Comparison of ENCODE assay signal across 9 cellular contexts in the genomic region with DNA sequence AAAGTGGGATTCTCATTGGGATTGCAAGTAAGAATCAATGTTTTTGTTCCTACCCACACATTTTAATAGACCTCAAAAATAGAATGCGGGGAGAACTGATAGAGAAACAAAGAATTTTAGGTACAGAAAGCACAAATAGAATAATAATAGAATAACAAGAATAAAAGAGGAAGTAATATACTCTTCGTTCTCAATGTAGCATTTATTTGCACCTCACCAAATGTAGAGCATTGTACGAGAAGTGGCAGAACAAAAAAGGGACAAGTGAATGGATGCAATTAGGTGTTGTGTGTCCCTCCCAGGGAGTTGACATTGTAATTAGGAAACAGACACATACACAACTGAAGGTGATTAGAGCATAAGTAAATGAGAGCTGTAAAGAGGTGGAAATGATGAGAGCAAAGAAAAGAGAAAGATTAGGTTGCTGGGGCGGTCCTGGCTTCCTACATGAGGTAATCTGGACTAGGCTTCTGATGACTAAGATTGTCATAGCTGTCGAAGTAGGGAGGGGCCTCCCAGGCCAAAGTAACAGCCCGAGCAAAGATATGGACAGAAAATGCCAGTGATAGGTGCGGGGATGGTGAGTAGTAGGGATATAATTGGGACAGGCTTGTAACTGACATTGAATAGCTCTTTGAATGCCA. TPM values are rescaled to one million over a fixed set of nuclear protein-coding genes. Genes with fewer than 3 reads are reported as not detected.
DNase-seq lines count a peak whose midpoint lies in the region; ATAC-seq, FAIRE-seq and TF ChIP-seq lines count a peak whose summit lies in the region.
"Had no signal": no experiment of that assay in that cellular context is flagged by ENCODE, and none has a peak within 500 bp of the region (broad histone marks: within the 10 kb centered on the region; RNA-seq: fewer than 3 reads in every experiment).

No MANE protein-coding gene starts in this region.

- CTCF ChIA-PET in MCF 10A (lab: Yijun Ruan, JAX) (interaction anchor here (0.5 to 1.2 kb wide), 6 partner anchors 26 to 863 kb away, joined by 3 to 4 read pairs (median 3); no protein-coding TSS in a partner anchor), mammary epithelial cell (lab: Charles Lee; ENCODE audit: low non-redundant PET) (no interaction called here)

- TF ChIP-seq CTCF in MCF 10A (IDR thresholded peaks at IDR 0.05; ENCODE audit: unreplicated experiment) = no peak
- no peak for TF ChIP-seq CTCF in mammary epithelial cell (conservative IDR thresholded peaks at IDR 0.05 in 1 of 2, IDR thresholded peaks at IDR 0.05 in 1 of 2; ENCODE audit: extremely low read depth in 1 of 2, insufficient read depth in 1 of 2, low read depth in 1 of 2, low read length in 2 of 2)
- no peak for TF ChIP-seq CTCF in choroid plexus epithelial cell (conservative IDR thresholded peaks at IDR 0.05; ENCODE audit: low read depth, low read length)
- no peak for TF ChIP-seq CTCF in stomach (IDR thresholded peaks at IDR 0.05)
- no peak for TF ChIP-seq CTCF in nephron progenitor cell (IDR thresholded peaks at IDR 0.05)
- TF ChIP-seq CTCF in D721Med (IDR thresholded peaks at IDR 0.05; ENCODE audit: insufficient read depth, missing control alignments) = no peak

- H3K4me1 ChIP-seq in mammary epithelial cell (ENCODE audit: insufficient read depth, low read length) (peaks cover 12% of the 10 kb centered on the region), stomach (peaks cover 5 to 68% (median 26%) of the 10 kb centered on the region in 4 donors)

- dilution Hi-C loops in mammary epithelial cell (cut with HindIII; ENCODE audit: low sequenced_read_pairs) = no loop called here

- no peak for TF ChIP-seq POLR2A in stomach (IDR thresholded peaks at IDR 0.05)

- H3K79me2 ChIP-seq in mammary epithelial cell (ENCODE audit: insufficient read depth, low read length) = peaks cover 94% of the 10 kb centered on the region

- peak; percentile 58 for ATAC-seq in HG03175 (IDR thresholded peaks at IDR 0.05; ENCODE audit: unreplicated experiment)

- no peak overlapping the region for H3K9ac ChIP-seq in mammary epithelial cell (ENCODE audit: insufficient read depth, low read length)

- H3K27ac ChIP-seq in mammary epithelial cell (ENCODE audit: insufficient read depth, low read depth, low read length) = no peak overlapping the region
- peak overlapping the region in 2 of 5 donors; percentile 27 to 35 for H3K27ac ChIP-seq in stomach
- H3K27ac ChIP-seq: C4-2B had no signal

- H3K27ac Mint-ChIP-seq in MCF 10A (ENCODE audit: low read depth, unreplicated experiment) (no peak overlapping the region), nephron progenitor cell (no peak overlapping the region)

- H3K27me3 Mint-ChIP-seq in MCF 10A (ENCODE audit: insufficient read depth, unreplicated experiment) (no peaks in the 10 kb centered on the region), nephron progenitor cell (ENCODE audit: low read depth, poor library complexity) (no peaks in the 10 kb centered on the region)

- POLR2A ChIA-PET in MCF 10A (lab: Yijun Ruan, JAX) = interaction anchor here (0.7 to 15.4 kb wide), 7 partner anchors 9 to 199 kb away, joined by 3 to 213 read pairs (median 4); a partner anchor contains a TSS

- H3K9me3 Mint-ChIP-seq in MCF 10A (ENCODE audit: unreplicated experiment) (no peaks in the 10 kb centered on the region), nephron progenitor cell (peaks cover 28% of the 10 kb centered on the region)

- no peak overlapping the region for H2AFZ ChIP-seq in mammary epithelial cell (ENCODE audit: low read depth, low read length)

- no TSS peak for BruUV-seq in MCF 10A (replicated peaks; lab: Mats Ljungman, UMichigan)
- BruUV-seq in mammary epithelial cell (replicated peaks; lab: Mats Ljungman, UMichigan) = no TSS peak

- in situ Hi-C loops in mammary epithelial cell (cut with MboI; ENCODE audit: low sequenced_read_pairs in 2 of 2) = no loop called here

- H3K36me3 Mint-ChIP-seq in MCF 10A (ENCODE audit: insufficient read depth, unreplicated experiment) = peaks cover 21% of the 10 kb centered on the region
- H3K36me3 Mint-ChIP-seq in nephron progenitor cell (ENCODE audit: low read depth) = peaks cover 32% of the 10 kb centered on the region

- DNase-seq in MCF 10A (ENCODE audit: unreplicated experiment) (peak; percentile 61), mammary epithelial cell (no peak), choroid plexus epithelial cell (ENCODE audit: low read depth) (peak; percentile 28), stomach (peak; percentile 33), nephron progenitor cell (no peak), NCI-H2227 (lab: John Stamatoyannopoulos, UW; ENCODE audit: unreplicated experiment) (no peak), D721Med (ENCODE audit: insufficient read length, low spot score) (no peak)

- H3K4me1 Mint-ChIP-seq in MCF 10A (ENCODE audit: insufficient read depth, unreplicated experiment) (peaks cover 40% of the 10 kb centered on the region), nephron progenitor cell (peaks cover 19% of the 10 kb centered on the region)

- H3K9me3 ChIP-seq in mammary epithelial cell (replicated peaks; ENCODE audit: insufficient read depth, low read length) (no peaks in the 10 kb centered on the region), stomach (no peaks in the 10 kb centered on the region)

- no peaks in the 10 kb centered on the region for H3K27me3 ChIP-seq in mammary epithelial cell (ENCODE audit: insufficient read depth, low read length)
- H3K27me3 ChIP-seq in stomach = no peaks in the 10 kb centered on the region

- intact Hi-C loops in MCF 10A (cut with micrococcal nuclease) = no loop called here
- intact Hi-C loops in mammary epithelial cell (cut with micrococcal nuclease) = no loop called here
- intact Hi-C loops in stomach (cut with DNase I; ENCODE audit: low total_unique reads) = no loop called here

- H3K4me3 ChIP-seq in mammary epithelial cell (replicated peaks in 1 of 3; ENCODE audit: insufficient read depth in 1 of 3, low read depth in 2 of 3, low read length in 3 of 3) = no peak overlapping the region
- no peak overlapping the region for H3K4me3 ChIP-seq in choroid plexus epithelial cell (ENCODE audit: low read depth, low read length)
- no peak overlapping the region for H3K4me3 ChIP-seq in stomach

- H4K20me1 ChIP-seq in mammary epithelial cell (ENCODE audit: insufficient read depth, low read length) = no peaks in the 10 kb centered on the region

- H3K36me3 ChIP-seq in mammary epithelial cell (ENCODE audit: insufficient read depth, low read length) (no peaks in the 10 kb centered on the region), stomach (no peaks in the 10 kb centered on the region)

- H3K4me2 ChIP-seq in mammary epithelial cell (ENCODE audit: insufficient read depth, low read depth, low read length) = no peak overlapping the region

- WGBS in mammary epithelial cell (ENCODE audit: low coverage, missing lambda C conversion rate) = 95% methylated on average over 7 of the region's 7 CpGs
- WGBS in stomach, 5 donors = 59 to 75% (median 62%) methylated on average over 6 to 7 of the region's 7 CpGs

- no peak for TF ChIP-seq EP300 in stomach (IDR thresholded peaks at IDR 0.05)

- no peak overlapping the region for H3K4me3 Mint-ChIP-seq in MCF 10A (ENCODE audit: unreplicated experiment)
- H3K4me3 Mint-ChIP-seq in nephron progenitor cell = no peak overlapping the region

- FAIRE-seq in D721Med (lab: Jason Lieb, UNC) = no peak

RNA-seq across cellular contexts. Expression of a gene that starts 10.4 kb away (rescaled TPM):
- total RNA-seq in MCF 10A (2022) = 28.0 and 32.3 TPM in 2 replicates
- total RNA-seq in mammary epithelial cell = 10 to 100 TPM; 37.2 to 42.2 TPM
- 31.8 TPM for polyA plus RNA-seq in mammary epithelial cell
- polyA minus RNA-seq in mammary epithelial cell = 9.4 TPM
- 10 to 100 TPM in 3 of 5 donors, 1 to 10 TPM in 2; 2.6 to 55.1 (median 10.4) TPM for total RNA-seq in stomach
- 10 to 100 TPM; 12.4 to 33.6 (median 26.6) TPM for polyA plus RNA-seq in stomach

RNA-seq across cellular contexts. Expression of a gene that starts 35.1 kb away (rescaled TPM):
- total RNA-seq in MCF 10A (2022) (16.5 and 21.7 TPM in 2 replicates), mammary epithelial cell (10 to 100 TPM; 25.3 to 31.2 TPM), stomach (10 to 100 TPM in 4 of 5 donors, 1 to 10 TPM in 1; 9.0 to 37.9 (median 16.5) TPM)
- polyA plus RNA-seq in mammary epithelial cell (13.9 TPM), stomach (10 to 100 TPM in 1 of 3 donors, 1 to 10 TPM in 2; 5.7 to 12.5 (median 7.3) TPM)
- 20.3 TPM for polyA minus RNA-seq in mammary epithelial cell

RNA-seq across cellular contexts. Expression of a gene that starts 35.2 kb away (rescaled TPM):
- 44.3 and 44.8 TPM in 2 replicates for total RNA-seq in MCF 10A (2022)
- 10 to 100 TPM; 39.3 to 42.0 TPM for total RNA-seq in mammary epithelial cell
- 12.5 TPM for polyA plus RNA-seq in mammary epithelial cell
- polyA minus RNA-seq in mammary epithelial cell = 3.2 TPM
- 100 to 1,000 TPM in 1 of 5 donors, 10 to 100 TPM in 4; 15.6 to 144 (median 49.2) TPM for total RNA-seq in stomach
- 10 to 100 TPM; 46.3 to 53.1 (median 49.8) TPM for polyA plus RNA-seq in stomach

RNA-seq across cellular contexts. Expression of a gene that starts 46.4 kb away (rescaled TPM):
- total RNA-seq in MCF 10A (2022) = 4.0 TPM in 2 replicates
- 1 to 10 TPM; 3.9 to 4.2 TPM for total RNA-seq in mammary epithelial cell
- 0.69 TPM for polyA plus RNA-seq in mammary epithelial cell
- polyA minus RNA-seq in mammary epithelial cell = not detected
- 10 to 100 TPM in 2 of 5 donors, 1 to 10 TPM in 3; 3.2 to 25.7 (median 5.9) TPM for total RNA-seq in stomach
- 1 to 10 TPM; 1.2 to 3.8 (median 1.2) TPM for polyA plus RNA-seq in stomach

Comparison
In these comparisons a context has a peak if more than half of its experiments do, and no peak if none do; other contexts are left out.
1. DNase-seq: peak in MCF 10A (single experiment), choroid plexus epithelial cell (single experiment) and stomach (single experiment); none in mammary epithelial cell (single experiment), nephron progenitor cell (single experiment), NCI-H2227 (single experiment) and D721Med (single experiment).